1 cellular context compared by ENCODE assay signal in genomic region chr2:218566296-218566695, GRCh38.
TF ChIP-seq lines count a peak whose summit lies in the region.

No MANE protein-coding gene starts in this region.

TF ChIP-seq in WTC11, 78 proteins besides CTCF, POLR2A, EP300 and RAD21 (continued from another document):
- TF ChIP-seq MXD4 (CRISPR knock-in tag; IDR thresholded peaks at IDR 0.05; ENCODE audit: borderline replicate concordance) = no peak
- TF ChIP-seq ATF1 (CRISPR knock-in tag; IDR thresholded peaks at IDR 0.05) = no peak
